8 cellular contexts compared by ENCODE assay signal in the genomic region with DNA sequence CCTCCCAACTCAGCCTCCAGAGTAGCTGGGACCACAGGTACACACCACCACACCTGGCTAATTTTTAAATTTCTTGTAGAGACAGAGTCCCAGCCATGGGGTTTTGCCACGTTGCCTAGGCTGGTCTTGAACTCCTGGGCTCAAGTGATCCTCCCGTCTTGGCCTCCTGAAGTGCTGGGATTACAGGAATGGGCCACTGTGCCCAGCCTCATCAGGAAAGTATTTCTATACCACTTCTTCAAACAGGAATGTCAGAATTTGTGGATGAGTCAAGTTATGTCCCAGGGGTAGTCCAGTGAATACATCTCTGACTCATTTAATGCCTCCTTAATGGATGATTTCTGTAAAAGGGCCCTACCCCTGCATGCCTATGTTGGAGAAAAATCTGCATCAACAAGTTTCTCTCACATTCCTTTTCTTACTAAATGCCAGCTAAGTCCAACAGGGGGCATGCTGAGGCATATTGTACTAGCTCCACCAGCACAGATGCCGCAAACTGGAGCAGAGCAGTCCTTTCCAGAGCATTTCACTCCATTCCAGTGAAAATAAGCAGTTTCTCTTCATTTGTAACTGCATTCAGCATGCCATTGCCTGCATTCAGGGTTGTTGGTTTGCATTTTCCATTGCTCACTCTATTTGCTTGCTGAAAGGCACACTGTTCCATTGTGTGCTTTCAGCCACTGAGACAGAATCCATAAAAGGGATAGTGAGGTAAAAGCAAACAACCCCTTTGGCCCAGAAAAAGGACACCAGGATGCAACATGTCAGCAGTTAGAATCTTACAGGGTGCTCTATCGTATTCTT. TPM values are rescaled to one million over a fixed set of nuclear protein-coding genes. Genes with fewer than 3 reads are reported as not detected.
DNase-seq lines count a peak whose midpoint lies in the region; ATAC-seq and TF ChIP-seq lines count a peak whose summit lies in the region.

No MANE protein-coding gene starts in this region.

- H3K27ac Mint-ChIP-seq in naive thymus-derived CD8-positive, alpha-beta T cell = peak overlapping the region in 1 of 10 donors; percentile 10

- H3K9me3 ChIP-seq in MG63 (no peaks in the 10 kb centered on the region), WERI-Rb-1 (ENCODE audit: severe bottlenecking) (no peaks in the 10 kb centered on the region), esophagus muscularis mucosa (no peaks in the 10 kb centered on the region), aorta (ENCODE audit: control insufficient read depth, low read length) (no peaks in the 10 kb centered on the region)

- TF ChIP-seq CTCF in WERI-Rb-1 (IDR thresholded peaks at IDR 0.05; ENCODE audit: low read depth, low read length) = peak; percentile 84
- TF ChIP-seq CTCF in esophagus muscularis mucosa (IDR thresholded peaks at IDR 0.05) = peak; percentile 66 to 80 (median 80)

- TF ChIP-seq POLR2A in esophagus muscularis mucosa (IDR thresholded peaks at IDR 0.05; ENCODE audit: low read depth) = no peak

- H3K36me3 ChIP-seq in MG63 = peaks cover 2% of the 10 kb centered on the region; the same call in 1 of the 2 replicates
- no peaks in the 10 kb centered on the region for H3K36me3 ChIP-seq in WERI-Rb-1
- no peaks in the 10 kb centered on the region for H3K36me3 ChIP-seq in esophagus muscularis mucosa
- no peaks in the 10 kb centered on the region for H3K36me3 ChIP-seq in aorta (ENCODE audit: control insufficient read depth in 1 of 2, insufficient read depth in 2 of 2, low read length in 1 of 2)

- no peak overlapping the region for H3K27ac ChIP-seq in WERI-Rb-1
- peak overlapping the region; percentile 64 to 79 (median 70) for H3K27ac ChIP-seq in esophagus muscularis mucosa (replicated peaks in 1 of 4)
- peak overlapping the region in 1 of 2 donors; percentile 75 for H3K27ac ChIP-seq in aorta (ENCODE audit: low read depth in 1 of 2, low read length in 2 of 2)

- no peak for TF ChIP-seq EP300 in esophagus muscularis mucosa (IDR thresholded peaks at IDR 0.05)

- H3K4me3 Mint-ChIP-seq in naive thymus-derived CD8-positive, alpha-beta T cell = no peak overlapping the region

- intact Hi-C loops in Right ventricle myocardium inferior (cut with DNase I) (no loop called here), cardiac septum (cut with DNase I) (no loop called here), esophagus muscularis mucosa (cut with DNase I) (loop anchor here (5.0 kb wide), 1 partner anchor 89 kb away; no protein-coding TSS in a partner anchor), aorta (cut with DNase I) (loop anchor here in 1 of 2 donors (1.0 kb wide), 1 partner anchor 99 kb away; no protein-coding TSS in a partner anchor)

- DNase-seq in Right ventricle myocardium inferior (ENCODE audit: missing footprints) = no peak
- DNase-seq in cardiac septum (ENCODE audit: low spot score) = no peak
- peak; percentile 83 for DNase-seq in MG63
- DNase-seq in WERI-Rb-1 = peak; percentile 64
- DNase-seq in esophagus muscularis mucosa (ENCODE audit: extremely low spot score) = no peak
- peak in 9 of 10 donors; percentile 25 to 70 (median 42) for DNase-seq in naive thymus-derived CD8-positive, alpha-beta T cell
- DNase-seq in aorta = peak in 1 of 2 donors; percentile 75
- no peak for DNase-seq in COR-L47 (lab: John Stamatoyannopoulos, UW)

- H3K4me1 ChIP-seq in esophagus muscularis mucosa = peaks cover 20 to 62% (median 56%) of the 10 kb centered on the region in 4 donors
- peaks cover 3% of the 10 kb centered on the region in 2 donors for H3K4me1 ChIP-seq in aorta (ENCODE audit: control insufficient read depth in 1 of 2, insufficient read depth in 2 of 2, low read length in 2 of 2)

- POLR2A ChIA-PET in naive thymus-derived CD8-positive, alpha-beta T cell (lab: Charles Lee) = interaction anchor here (0.7 kb wide), 1 partner anchor 82 kb away, joined by 3 read pairs; no protein-coding TSS in a partner anchor

- H3K4me1 Mint-ChIP-seq in naive thymus-derived CD8-positive, alpha-beta T cell = peaks cover 0 to 7% (median 4%) of the 10 kb centered on the region in 4 donors

- H3K27me3 Mint-ChIP-seq in naive thymus-derived CD8-positive, alpha-beta T cell = peaks cover 0 to 19% (median under 1%) of the 10 kb centered on the region in 5 donors

- H3K27me3 ChIP-seq in MG63 = no peaks in the 10 kb centered on the region
- H3K27me3 ChIP-seq in WERI-Rb-1 (ENCODE audit: insufficient read depth, low read depth, severe bottlenecking) = no peaks in the 10 kb centered on the region
- no peaks in the 10 kb centered on the region for H3K27me3 ChIP-seq in esophagus muscularis mucosa
- no peaks in the 10 kb centered on the region for H3K27me3 ChIP-seq in aorta (ENCODE audit: control insufficient read depth in 1 of 2, insufficient read depth in 2 of 2, low read length in 1 of 2)

- no peaks in the 10 kb centered on the region for H3K9me3 Mint-ChIP-seq in naive thymus-derived CD8-positive, alpha-beta T cell

- H3K36me3 Mint-ChIP-seq in naive thymus-derived CD8-positive, alpha-beta T cell = no peaks in the 10 kb centered on the region

- H3K4me3 ChIP-seq in MG63 = no peak overlapping the region
- H3K4me3 ChIP-seq in WERI-Rb-1 (ENCODE audit: low read depth, low read length) = no peak overlapping the region
- H3K4me3 ChIP-seq in esophagus muscularis mucosa = no peak overlapping the region
- H3K4me3 ChIP-seq in aorta (ENCODE audit: low read length in 2 of 2) = no peak overlapping the region

- 34% methylated on average over 4 of the region's 4 CpGs for WGBS in esophagus muscularis mucosa
- WGBS in aorta, 2 donors = 26 to 29% methylated on average over 4 of the region's 4 CpGs

- ATAC-seq in Right ventricle myocardium inferior (peak; percentile 43), aorta (ENCODE audit: low FRiP score) (peak; percentile 73)
- ATAC-seq in naive thymus-derived CD8-positive, alpha-beta T cell = peak; percentile 66 to 77

RNA-seq across cellular contexts. Expression of a gene that starts 5.3 kb away (rescaled TPM):
- 240 TPM for total RNA-seq in Right ventricle myocardium inferior
- total RNA-seq in cardiac septum = 358 TPM
- total RNA-seq in MG63 (2014; rRNA removed; shearing (Covaris generic); ENCODE audit: low replicate concordance) = 799 and 958 TPM in 2 replicates
- total RNA-seq in esophagus muscularis mucosa = 1,000 to 10,000 TPM in 2 of 4 donors, 100 to 1,000 TPM in 2; 619 to 1,181 (median 1,019) TPM
- total RNA-seq in naive thymus-derived CD8-positive, alpha-beta T cell = not detected
- under 1 TPM in 1 of 3 donors, not detected in 2; 0.03 TPM for polyA plus RNA-seq in naive thymus-derived CD8-positive, alpha-beta T cell
- total RNA-seq in aorta = 100 to 1,000 TPM; 569 to 643 TPM
- polyA plus RNA-seq in aorta = 100 to 1,000 TPM; 350 to 422 TPM

RNA-seq across cellular contexts. Expression of a gene that starts 30.3 kb away (rescaled TPM):
- total RNA-seq in Right ventricle myocardium inferior = 31.1 TPM
- 40.3 TPM for total RNA-seq in cardiac septum
- 15.9 and 28.0 TPM in 2 replicates for total RNA-seq in MG63 (2014; rRNA removed; shearing (Covaris generic); ENCODE audit: low replicate concordance)
- total RNA-seq in esophagus muscularis mucosa = 10 to 100 TPM; 51.9 to 74.9 (median 63.9) TPM
- 10 to 100 TPM; 18.3 to 19.1 TPM for total RNA-seq in naive thymus-derived CD8-positive, alpha-beta T cell
- polyA plus RNA-seq in naive thymus-derived CD8-positive, alpha-beta T cell = 10 to 100 TPM in 2 of 3 donors, 1 to 10 TPM in 1; 4.1 to 12.6 (median 10.3) TPM
- 100 to 1,000 TPM in 1 of 2 donors, 10 to 100 TPM in 1; 96.2 to 111 TPM for total RNA-seq in aorta
- 10 to 100 TPM; 13.4 to 47.5 TPM for polyA plus RNA-seq in aorta

RNA-seq across cellular contexts. Expression of a gene that starts 40.1 kb away (rescaled TPM):
- total RNA-seq in Right ventricle myocardium inferior = 183 TPM
- total RNA-seq in cardiac septum = 159 TPM
- total RNA-seq in MG63 (2014; rRNA removed; shearing (Covaris generic); ENCODE audit: low replicate concordance) = 59.9 and 66.2 TPM in 2 replicates
- total RNA-seq in esophagus muscularis mucosa = 100 to 1,000 TPM; 137 to 260 (median 211) TPM
- total RNA-seq in naive thymus-derived CD8-positive, alpha-beta T cell = 100 to 1,000 TPM; 130 to 135 TPM
- 100 to 1,000 TPM; 129 to 154 (median 153) TPM for polyA plus RNA-seq in naive thymus-derived CD8-positive, alpha-beta T cell
- 100 to 1,000 TPM; 279 to 297 TPM for total RNA-seq in aorta
- polyA plus RNA-seq in aorta = 10 to 100 TPM; 34.1 to 78.3 TPM

Comparison
In these comparisons a context has a peak if more than half of its experiments do, and no peak if none do; other contexts are left out.
1. DNase-seq: peak in MG63 (single experiment), WERI-Rb-1 (single experiment) and naive thymus-derived CD8-positive, alpha-beta T cell (9 of 10); none in Right ventricle myocardium inferior (single experiment), cardiac septum (single experiment), esophagus muscularis mucosa (single experiment) and COR-L47 (single experiment).
2. RNA of a gene that starts 5.3 kb away (total RNA-seq): 619 to 1,181 TPM in esophagus muscularis mucosa, 799 to 958 TPM in MG63, 569 to 643 TPM in aorta, 358 TPM in cardiac septum (single experiment) and 240 TPM in Right ventricle myocardium inferior (single experiment); not detected in naive thymus-derived CD8-positive, alpha-beta T cell; every median in the first group is over 100 times any median in the second.
3. Peak in every context shown above with its lines, with median percentiles within 50 percentile points of each other: ATAC-seq.